Comparison of ENCODE assay signal across 34 cellular contexts in genomic region chr7:130303551-130303950, GRCh38. TPM values are rescaled to one million over a fixed set of nuclear protein-coding genes. Genes with fewer than 3 reads are reported as not detected.
"Had no signal": no experiment of that assay in that cellular context is flagged by ENCODE, and none has a peak within 500 bp of the region (broad histone marks: within the 10 kb centered on the region; RNA-seq: fewer than 3 reads in every experiment).

No MANE protein-coding gene starts in this region.

- H3K27me3 ChIP-seq: colonic mucosa, esophagus squamous epithelium, gastrocnemius medialis, left lung had no signal

- H3K9me3 ChIP-seq: colonic mucosa, esophagus squamous epithelium, gastrocnemius medialis, heart right ventricle, left lung, lower lobe of right lung, mucosa of descending colon had no signal

- H3K9me3 Mint-ChIP-seq: dendritic cell treated with granulocyte-macrophage colony-stimulating factor and Interleukin-4, amounts not matched to agents 40 ng/mL and 50 ng/mL, for 4 days; effector memory CD8-positive, alpha-beta T cell; endodermal cell had no signal

- H3K4me1 ChIP-seq: colonic mucosa, gastrocnemius medialis, heart right ventricle, left lung, lower lobe of right lung had no signal

- H3K4me3 Mint-ChIP-seq: dendritic cell treated with granulocyte-macrophage colony-stimulating factor and Interleukin-4, amounts not matched to agents 40 ng/mL and 50 ng/mL, for 4 days; effector memory CD8-positive, alpha-beta T cell; endodermal cell; mesothelial cell of epicardium; naive B cell had no signal

- H3K4me3 ChIP-seq: colonic mucosa, esophagus squamous epithelium, gastrocnemius medialis, heart right ventricle, left lung, lower lobe of right lung, mucosa of descending colon had no signal

- ATAC-seq: effector memory CD8-positive, alpha-beta T cell; esophagus mucosa; gastrocnemius medialis; heart right ventricle; left cardiac atrium; left lung; left ventricle myocardium superior; lower lobe of right lung; mucosa of descending colon had no signal

- H3K27me3 Mint-ChIP-seq: dendritic cell treated with granulocyte-macrophage colony-stimulating factor and Interleukin-4, amounts not matched to agents 40 ng/mL and 50 ng/mL, for 4 days had no signal

- H3K4me1 Mint-ChIP-seq: endodermal cell, naive B cell had no signal

- H3K27ac Mint-ChIP-seq: dendritic cell treated with granulocyte-macrophage colony-stimulating factor and Interleukin-4, amounts not matched to agents 40 ng/mL and 50 ng/mL, for 4 days; effector memory CD8-positive, alpha-beta T cell; endodermal cell; mesothelial cell of epicardium; naive B cell had no signal

- FAIRE-seq: endometrium, islet of Langerhans, keratinocyte had no signal

- H3K27ac ChIP-seq: colonic mucosa, epithelial cell of prostate, esophagus squamous epithelium, gastrocnemius medialis, heart right ventricle, left lung, lower lobe of right lung had no signal

- H3K36me3 ChIP-seq: colonic mucosa, esophagus squamous epithelium, gastrocnemius medialis, heart right ventricle, left lung, lower lobe of right lung had no signal

- DNase-seq: colonic mucosa; cortex of kidney; effector CD8-positive, alpha-beta T cell; effector memory CD8-positive, alpha-beta T cell; endodermal cell; erythroblast; esophagus squamous epithelium; foreskin fibroblast; foreskin melanocyte; gastrocnemius medialis; glutamatergic neuron; heart right ventricle; hippocampal formation; left cardiac atrium; left lung; left ventricle myocardium superior; lower lobe of right lung; mesenchymal stem cell; mucosa of descending colon; naive B cell had no signal

- H3K36me3 Mint-ChIP-seq: mesothelial cell of epicardium, naive B cell had no signal

RNA-seq across cellular contexts. Expression of gene CPA4, which starts 10.6 kb away (rescaled TPM):
- total RNA-seq: colonic mucosa, dermis microvascular lymphatic vessel endothelial cell, endodermal cell, gastrocnemius medialis, lower lobe of right lung, lung microvascular endothelial cell, mucosa of descending colon had no signal

RNA-seq across cellular contexts. Expression of gene CPA2, which starts 36.9 kb away (rescaled TPM):
- total RNA-seq: dermis microvascular lymphatic vessel endothelial cell, esophagus mucosa, esophagus squamous epithelium, gastrocnemius medialis, glomerular endothelial cell, kidney epithelial cell, left lung, left ventricle myocardium superior, lower lobe of right lung, lung microvascular endothelial cell, myocyte had no signal

RNA-seq across cellular contexts. Expression of gene CPA5, which starts 41.1 kb away (rescaled TPM):
- total RNA-seq: colonic mucosa, dermis microvascular lymphatic vessel endothelial cell, endodermal cell, esophagus mucosa, esophagus squamous epithelium, gastrocnemius medialis, glomerular endothelial cell, heart right ventricle, kidney epithelial cell, left cardiac atrium, left lung, left ventricle myocardium superior, lower leg skin, lower lobe of right lung, lung microvascular endothelial cell, mesenteric fat pad, mesothelial cell of epicardium, mucosa of descending colon had no signal
